ENCODE assay signal across 8 cellular contexts in the genomic region with DNA sequence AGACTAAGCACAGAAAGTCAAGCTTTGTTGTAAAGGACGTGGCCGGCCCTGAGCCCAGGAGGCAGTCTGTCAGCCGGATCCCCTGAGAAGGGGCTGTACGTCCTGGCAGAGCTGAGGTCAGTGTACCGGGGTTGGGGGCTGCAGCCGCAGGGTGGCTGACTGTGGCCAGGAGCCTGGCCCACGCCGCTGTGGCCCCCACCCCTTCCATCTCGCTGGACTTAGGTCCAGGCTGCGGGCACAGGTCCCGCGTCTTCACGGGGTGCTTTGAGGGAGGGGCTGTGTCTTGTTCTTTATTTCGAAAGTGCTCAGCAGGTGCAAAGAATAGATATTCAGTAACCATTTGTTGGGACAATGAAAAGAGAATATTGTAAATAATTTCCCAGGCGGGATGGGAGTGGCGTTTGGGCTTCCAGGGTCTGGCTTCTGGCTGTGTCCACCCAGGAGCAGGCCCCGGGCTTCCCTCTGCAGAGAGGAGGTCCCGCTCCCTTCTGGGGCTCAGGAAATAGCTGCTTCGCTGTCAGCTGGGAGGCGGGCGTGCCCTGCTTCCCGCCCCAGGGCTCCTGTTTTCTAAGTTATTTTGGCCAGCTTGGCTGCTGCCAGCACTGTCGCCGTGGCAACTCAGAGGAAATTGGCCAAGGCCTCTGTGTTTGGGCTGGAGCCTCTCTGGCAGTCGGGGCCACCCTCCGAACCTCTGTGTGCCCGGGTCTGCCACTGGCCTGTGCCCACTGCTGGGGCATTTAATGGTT. TPM values are rescaled to one million over a fixed set of nuclear protein-coding genes. Genes with fewer than 3 reads are reported as not detected.
DNase-seq lines count a peak whose midpoint lies in the region; ATAC-seq and TF ChIP-seq lines count a peak whose summit lies in the region.

No MANE protein-coding gene starts in this region.

- H3K4me1 Mint-ChIP-seq in T-cell (peaks cover 73 to 80% (median 76%) of the 10 kb centered on the region in 3 donors), osteocyte (ENCODE audit: unreplicated experiment) (peaks cover 32% of the 10 kb centered on the region)

- TF ChIP-seq POLR2A in esophagus squamous epithelium (IDR thresholded peaks at IDR 0.05) = peak in 1 of 4 donors; percentile 16

- peaks cover 0 to 56% (median 0%) of the 10 kb centered on the region in 4 donors for H3K27me3 ChIP-seq in esophagus squamous epithelium

- H3K36me3 ChIP-seq in esophagus squamous epithelium = no peaks in the 10 kb centered on the region

- WGBS in esophagus squamous epithelium, 2 donors = 18 to 24% methylated on average over 18 to 24 of the region's 27 CpGs

- H3K4me1 ChIP-seq in esophagus squamous epithelium = peaks cover 24 to 72% (median 34%) of the 10 kb centered on the region in 3 donors

- POLR2A ChIA-PET in T-cell (lab: Charles Lee) = no interaction called here

- peak overlapping the region; percentile 79 to 91 (median 88) for H3K4me3 Mint-ChIP-seq in T-cell
- peak overlapping the region; percentile 18 for H3K4me3 Mint-ChIP-seq in osteocyte (ENCODE audit: unreplicated experiment)

- H3K9me3 ChIP-seq in esophagus squamous epithelium = no peaks in the 10 kb centered on the region

- ATAC-seq in T-cell (replicated peaks in 1 of 4) (no peak), HG03469 (IDR thresholded peaks at IDR 0.05; ENCODE audit: unreplicated experiment) (no peak), GM19463 (IDR thresholded peaks at IDR 0.05; ENCODE audit: unreplicated experiment) (no peak)

- peak overlapping the region; percentile 42 to 89 (median 69) for H3K27ac ChIP-seq in esophagus squamous epithelium

- H3K27ac Mint-ChIP-seq in T-cell = peak overlapping the region; percentile 97
- H3K27ac Mint-ChIP-seq in osteocyte (ENCODE audit: unreplicated experiment) = peak overlapping the region; percentile 81

- CTCF ChIA-PET in T-cell (lab: Charles Lee) = no interaction called here

- DNase-seq in T-cell (peak in 2 of 34 experiments; percentile 31 to 33), esophagus squamous epithelium (lab: John Stamatoyannopoulos, UW) (no peak), osteocyte (ENCODE audit: extremely low spot score, unreplicated experiment) (peak; percentile 92), activated gamma-delta T cell treated with Interleukin-2 at 50 U/mL for 16 hours (no peak)
- DNase-seq in activated CD8-positive, alpha-beta memory T cell treated with anti-CD3 and anti-CD28 coated beads, Interleukin-2, amount 50 U/mL, for 4 hours = no peak

- no peaks in the 10 kb centered on the region for H3K9me3 Mint-ChIP-seq in T-cell
- no peaks in the 10 kb centered on the region for H3K9me3 Mint-ChIP-seq in osteocyte (ENCODE audit: unreplicated experiment)

- H3K36me3 Mint-ChIP-seq in T-cell (peaks cover 4% of the 10 kb centered on the region), osteocyte (ENCODE audit: unreplicated experiment) (no peaks in the 10 kb centered on the region)

- intact Hi-C loops in esophagus squamous epithelium (cut with DNase I) = no loop called here

- H3K4me3 ChIP-seq in GM08714 (ENCODE audit: low read length) = peak overlapping the region; percentile 10; the same call in 1 of the 2 replicates
- peak overlapping the region in 2 of 4 donors; percentile 10 to 40 for H3K4me3 ChIP-seq in esophagus squamous epithelium

- no peak for TF ChIP-seq CTCF in esophagus squamous epithelium (IDR thresholded peaks at IDR 0.05)
- no peak for TF ChIP-seq CTCF in osteocyte (IDR thresholded peaks at IDR 0.05)

- H3K27me3 Mint-ChIP-seq in T-cell (no peaks in the 10 kb centered on the region), osteocyte (ENCODE audit: unreplicated experiment) (no peaks in the 10 kb centered on the region)

RNA-seq across cellular contexts. Expression of a gene that starts 7.4 kb away (rescaled TPM):
- total RNA-seq in T-cell (100 to 1,000 TPM in 1 of 5 donors, 10 to 100 TPM in 4; 58.1 to 108 (median 66.0) TPM), esophagus squamous epithelium (1 to 10 TPM in 3 of 4 donors, under 1 TPM in 1; 0.79 to 4.8 (median 2.6) TPM), osteocyte (5.9 and 8.1 TPM in 2 replicates)
